9 cellular contexts compared by ENCODE assay signal in the genomic region with DNA sequence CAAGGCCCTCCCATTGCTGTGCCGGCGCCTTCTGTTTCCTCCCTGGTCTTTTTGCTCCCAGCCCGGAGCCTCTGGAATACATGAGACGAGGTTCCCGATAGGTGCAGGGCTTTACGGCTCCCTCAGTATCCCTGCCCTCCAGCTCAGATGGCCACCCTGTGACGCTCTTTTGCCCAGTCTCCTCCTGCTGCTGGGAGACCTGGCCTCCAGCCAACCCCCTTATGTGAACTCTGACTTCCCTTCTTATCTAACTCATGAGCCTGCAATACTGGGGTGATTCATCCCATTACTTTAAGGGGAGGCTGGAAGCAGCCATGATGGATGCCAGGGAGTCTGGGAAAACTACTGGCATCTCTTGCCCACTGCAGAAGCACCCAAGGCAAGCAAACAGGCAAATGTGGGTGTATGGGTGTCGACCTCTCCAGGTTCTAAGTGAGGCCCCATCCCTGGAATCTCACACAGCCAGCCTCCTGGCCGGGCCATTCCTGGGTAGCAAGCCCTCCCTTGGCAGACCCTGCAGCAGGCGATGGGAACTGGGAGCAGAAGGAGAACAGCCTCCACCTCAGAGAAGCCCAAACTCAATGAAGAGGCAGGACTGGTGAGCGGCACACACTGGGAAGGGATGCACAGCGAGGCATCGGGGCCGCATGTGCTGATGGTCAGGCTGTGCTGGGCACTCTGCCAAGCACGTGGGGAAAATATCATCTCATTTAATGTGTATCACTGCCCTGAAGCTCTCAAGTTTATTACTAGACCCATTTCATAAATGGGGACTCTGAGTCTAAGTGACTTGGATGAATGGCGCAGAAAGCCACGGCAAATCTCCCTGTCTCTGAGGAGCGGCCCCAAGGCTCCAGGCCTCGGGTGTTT.
DNase-seq lines count a peak whose midpoint lies in the region; ATAC-seq, FAIRE-seq and TF ChIP-seq lines count a peak whose summit lies in the region.
"Had no signal": no experiment of that assay in that cellular context is flagged by ENCODE, and none has a peak within 500 bp of the region (broad histone marks: within the 10 kb centered on the region; RNA-seq: fewer than 3 reads in every experiment).

No MANE protein-coding gene starts in this region.

- TF ChIP-seq EP300 in K562 (IDR thresholded peaks at IDR 0.05; ENCODE audit: low read length) (peak; percentile 27; the same call in 1 of the 2 replicates), upper lobe of left lung (IDR thresholded peaks at IDR 0.05) (peak in 1 of 4 donors; percentile 11)

- no peak for TF ChIP-seq POLR2A in K562 (conservative IDR thresholded peaks at IDR 0.05)
- TF ChIP-seq POLR2A in right lobe of liver (IDR thresholded peaks at IDR 0.05) = no peak
- no peak for TF ChIP-seq POLR2A in upper lobe of left lung (IDR thresholded peaks at IDR 0.05)

- no peak overlapping the region for H2AFZ ChIP-seq in K562 (ENCODE audit: low read depth, low read length)

- no peak for TF ChIP-seq CTCF in K562 (IDR thresholded peaks at IDR 0.05 in 2 of 3, conservative IDR thresholded peaks at IDR 0.05 in 1 of 3; ENCODE audit: insufficient read depth in 2 of 3, low read depth in 1 of 3, low read length in 3 of 3)
- no peak for TF ChIP-seq CTCF in right lobe of liver (IDR thresholded peaks at IDR 0.05)
- no peak for TF ChIP-seq CTCF in upper lobe of left lung (IDR thresholded peaks at IDR 0.05)
- TF ChIP-seq CTCF in D721Med (IDR thresholded peaks at IDR 0.05; ENCODE audit: insufficient read depth, missing control alignments) = no peak

- 0 out of 2 replicates have a peak overlapping the region, but pooled peaks have one; percentile 19 for H3K4me2 ChIP-seq in K562 (ENCODE audit: insufficient read depth, low read length)

- BruUV-seq in K562 (replicated peaks; lab: Mats Ljungman, UMichigan) = no TSS peak

- POLR2A ChIA-PET in K562 (lab: Yijun Ruan, JAX) = interaction anchor here (1.2 kb wide), 1 partner anchor 26 kb away, joined by 3 read pairs; no protein-coding TSS in a partner anchor

- FAIRE-seq in K562 (lab: Jason Lieb, UNC) = peak; percentile 89
- no peak for FAIRE-seq in D721Med (lab: Jason Lieb, UNC)
- FAIRE-seq: G401.6 had no signal

- in situ Hi-C loops in K562 (cut with MboI) = no loop called here

- H3K9me1 ChIP-seq in K562 (ENCODE audit: control insufficient read depth, insufficient read depth, low read length) = no peaks in the 10 kb centered on the region

- H3K4me1 ChIP-seq in K562 (replicated peaks in 1 of 2; ENCODE audit: control insufficient read depth in 2 of 2, insufficient read depth in 2 of 2, low read length in 2 of 2) = peaks cover 38 to 66% of the 10 kb centered on the region in 2 experiments
- H3K4me1 ChIP-seq in right lobe of liver = peaks cover 0 to 34% (median 2%) of the 10 kb centered on the region in 4 donors
- H3K4me1 ChIP-seq in upper lobe of left lung = peaks cover 75 to 94% (median 79%) of the 10 kb centered on the region in 4 donors

- WGBS in K562 (ENCODE audit: insufficient coverage, low coverage, missing lambda C conversion rate) = 70% methylated on average over 14 of the region's 19 CpGs
- WGBS in right lobe of liver (ENCODE audit: insufficient coverage, low coverage, low lambda C conversion rate, missing lambda C conversion rate) = 56% methylated on average over 6 of the region's 19 CpGs
- WGBS in upper lobe of left lung, 2 donors = 67 to 68% methylated on average over 19 of the region's 19 CpGs

- CTCF ChIA-PET in activated naive CD4-positive, alpha-beta T cell treated with anti-CD3 and anti-CD28 coated beads, Interleukin-2, amount 10 ng/mL, durations not matched to agents 7 days and 5 days (lab: Charles Lee) = interaction anchor here (0.6 to 4.1 kb wide), 16 partner anchors 10 to 95 kb away, joined by 3 to 31 read pairs (median 4); no protein-coding TSS in a partner anchor
- CTCF ChIA-PET in K562 (lab: Yijun Ruan, JAX; ENCODE audit: low intra/inter-chr PET ratio) = no interaction called here

- H3K27me3 Mint-ChIP-seq in activated naive CD4-positive, alpha-beta T cell treated with anti-CD3 and anti-CD28 coated beads, Interleukin-2, amount 10 ng/mL, durations not matched to agents 7 days and 5 days = no peaks in the 10 kb centered on the region

- ATAC-seq in activated naive CD4-positive, alpha-beta T cell treated with anti-CD3 and anti-CD28 coated beads, Interleukin-2, amount 50 U/mL, for 72 hours = no peak
- ATAC-seq in K562 (peak; percentile 31), right lobe of liver (peak; percentile 47 to 62 (median 54)), upper lobe of left lung (ENCODE audit: low FRiP score in 2 of 2) (peak in 1 of 2 donors; percentile 56)

- intact Hi-C loops in K562 (cut with micrococcal nuclease) = loop anchor here (1.0 to 5.0 kb wide), 2 partner anchors 72 to 96 kb away; a partner anchor contains a TSS
- intact Hi-C loops in right lobe of liver (cut with DNase I) = no loop called here

- no peak overlapping the region for H3K4me3 Mint-ChIP-seq in activated naive CD4-positive, alpha-beta T cell treated with anti-CD3 and anti-CD28 coated beads, Interleukin-2, amount 10 ng/mL, durations not matched to agents 7 days and 5 days

- H3K27me3 ChIP-seq in K562 (ENCODE audit: control insufficient read depth in 2 of 2, insufficient read depth in 2 of 2, low read length in 2 of 2) (no peaks in the 10 kb centered on the region), right lobe of liver (no peaks in the 10 kb centered on the region), upper lobe of left lung (no peaks in the 10 kb centered on the region)

- TF ChIP-seq RAD21 in K562 (CRISPR knock-in tag; conservative IDR thresholded peaks at IDR 0.05 in 1 of 2, IDR thresholded peaks at IDR 0.05 in 1 of 2) = no peak

- peaks cover 18% of the 10 kb centered on the region for H3K79me2 ChIP-seq in K562 (ENCODE audit: control insufficient read depth, insufficient read depth, low read length)

- peak overlapping the region; percentile 99 for H3K27ac Mint-ChIP-seq in activated naive CD4-positive, alpha-beta T cell treated with anti-CD3 and anti-CD28 coated beads, Interleukin-2, amount 10 ng/mL, durations not matched to agents 7 days and 5 days
- H3K27ac Mint-ChIP-seq in activated naive CD4-positive, alpha-beta T cell treated with anti-CD3 and anti-CD28 coated beads, Interleukin-2, amount 50 U/mL, for 72 hours = peak overlapping the region in 1 of 2 donors; percentile 56

- H3K9me3 ChIP-seq in K562 (replicated peaks; ENCODE audit: control insufficient read depth, insufficient read depth, low read depth, low read length) (no peaks in the 10 kb centered on the region; the same call in 1 of the 2 replicates), right lobe of liver (no peaks in the 10 kb centered on the region), upper lobe of left lung (no peaks in the 10 kb centered on the region)

- no peaks in the 10 kb centered on the region for H4K20me1 ChIP-seq in K562 (replicated peaks; ENCODE audit: control insufficient read depth, insufficient read depth, low read length)

- H3K4me1 Mint-ChIP-seq in activated naive CD4-positive, alpha-beta T cell treated with anti-CD3 and anti-CD28 coated beads, Interleukin-2, amount 10 ng/mL, durations not matched to agents 7 days and 5 days = peaks cover 90% of the 10 kb centered on the region

- no peak for DNase-seq in activated naive CD4-positive, alpha-beta T cell treated with anti-CD3 and anti-CD28 coated beads, Interleukin-2, amount 10 ng/mL, durations not matched to agents 7 days and 5 days
- DNase-seq in activated naive CD4-positive, alpha-beta T cell treated with anti-CD3 and anti-CD28 coated beads, Interleukin-2, amount 50 U/mL, for 72 hours (ENCODE audit: low spot score in 2 of 2) = no peak
- DNase-seq in K562 (ENCODE audit: extremely low read depth in 1 of 4, low spot score in 3 of 4) (peak; percentile 58 to 77 (median 63)), right lobe of liver (peak; percentile 76 to 88 (median 83)), upper lobe of left lung (peak in 1 of 2 donors; percentile 90), D721Med (ENCODE audit: insufficient read length, low spot score) (no peak), NCI-H187 treated with DMSO at 0.1 percent for 48 hours (lab: John Stamatoyannopoulos, UW) (no peak)
- no peak for DNase-seq in NK-92 treated with Interleukin-12 subunit alpha and Interleukin-12 subunit beta, amount 100 ng/mL, for 24 hours (lab: John Stamatoyannopoulos, UW)

- H3K4me3 ChIP-seq in K562 = no peak overlapping the region
- H3K4me3 ChIP-seq in right lobe of liver = no peak overlapping the region
- no peak overlapping the region for H3K4me3 ChIP-seq in upper lobe of left lung

- H3K36me3 ChIP-seq in K562 (ENCODE audit: control insufficient read depth, insufficient read depth, low read length) (peaks cover 15% of the 10 kb centered on the region; the same call in 1 of the 3 replicates), right lobe of liver (no peaks in the 10 kb centered on the region), upper lobe of left lung (no peaks in the 10 kb centered on the region)

- H3K27ac ChIP-seq in K562 (ENCODE audit: extremely low read depth, low read depth, low read length) (peak overlapping the region; percentile 82; the same call in 2 of the 3 replicates), right lobe of liver (peak overlapping the region; percentile 20 to 59 (median 26)), upper lobe of left lung (peak overlapping the region; percentile 80 to 87 (median 86))

- no peaks in the 10 kb centered on the region for H3K9me3 Mint-ChIP-seq in activated naive CD4-positive, alpha-beta T cell treated with anti-CD3 and anti-CD28 coated beads, Interleukin-2, amount 10 ng/mL, durations not matched to agents 7 days and 5 days
- H3K9me3 Mint-ChIP-seq in activated naive CD4-positive, alpha-beta T cell treated with anti-CD3 and anti-CD28 coated beads, Interleukin-2, amount 50 U/mL, for 72 hours = no peaks in the 10 kb centered on the region

- H3K36me3 Mint-ChIP-seq in activated naive CD4-positive, alpha-beta T cell treated with anti-CD3 and anti-CD28 coated beads, Interleukin-2, amount 10 ng/mL, durations not matched to agents 7 days and 5 days = peaks cover 27% of the 10 kb centered on the region
- H3K36me3 Mint-ChIP-seq in activated naive CD4-positive, alpha-beta T cell treated with anti-CD3 and anti-CD28 coated beads, Interleukin-2, amount 50 U/mL, for 72 hours = no peaks in the 10 kb centered on the region

- peak overlapping the region in 1 of 2 experiments; percentile 61; a peak in 1 of 4 replicates for H3K9ac ChIP-seq in K562 (ENCODE audit: insufficient read depth in 1 of 2, low read depth in 2 of 2, low read length in 2 of 2)

TF ChIP-seq in K562, 482 proteins besides CTCF, POLR2A, EP300 and RAD21 (continues in another document):
- peak; percentile 69 for TF ChIP-seq CBFA2T3 (IDR thresholded peaks at IDR 0.05)

Comparison
In these comparisons a context has a peak if more than half of its experiments do, and no peak if none do; other contexts are left out.
1. DNase-seq: peak in K562 (4 of 4) and right lobe of liver (3 of 3); none in activated naive CD4-positive, alpha-beta T cell treated with anti-CD3 and anti-CD28 coated beads, Interleukin-2, amount 10 ng/mL, durations not matched to agents 7 days and 5 days (single experiment), activated naive CD4-positive, alpha-beta T cell treated with anti-CD3 and anti-CD28 coated beads, Interleukin-2, amount 50 U/mL, for 72 hours (0 of 2), NK-92 treated with Interleukin-12 subunit alpha and Interleukin-12 subunit beta, amount 100 ng/mL, for 24 hours (single experiment), D721Med (single experiment) and NCI-H187 treated with DMSO at 0.1 percent for 48 hours (single experiment).
2. ATAC-seq: peak in K562 (single experiment) and right lobe of liver (4 of 4); none in activated naive CD4-positive, alpha-beta T cell treated with anti-CD3 and anti-CD28 coated beads, Interleukin-2, amount 50 U/mL, for 72 hours (0 of 2).
3. H3K27ac ChIP-seq: peak in every context shown above with its lines; median percentile 86 in upper lobe of left lung; 82 in K562; 26 in right lobe of liver.